Comparison of ENCODE assay signal across 13 cellular contexts in the genomic region with DNA sequence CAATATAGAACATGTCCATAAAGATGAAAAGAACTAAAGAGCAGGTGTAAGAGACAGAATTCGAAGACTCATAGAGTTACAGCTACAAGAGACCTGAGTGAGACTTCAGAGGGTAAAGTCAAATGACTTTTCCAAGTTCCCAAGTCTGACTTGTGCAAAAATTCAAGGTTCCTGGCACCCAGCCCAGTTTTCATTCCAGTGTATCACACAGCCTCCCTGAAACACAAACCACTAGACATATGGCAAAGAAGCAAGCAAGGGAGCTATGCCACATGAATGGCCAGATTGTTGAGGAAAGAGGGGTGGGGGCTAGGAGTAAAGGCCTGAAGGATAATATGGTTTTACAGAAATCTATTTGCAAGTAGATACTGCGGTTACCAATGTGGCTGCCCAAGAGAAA.
DNase-seq lines count a peak whose midpoint lies in the region; FAIRE-seq and TF ChIP-seq lines count a peak whose summit lies in the region.
"Had no signal": no experiment of that assay in that cellular context is flagged by ENCODE, and none has a peak within 500 bp of the region (broad histone marks: within the 10 kb centered on the region; RNA-seq: fewer than 3 reads in every experiment).

No MANE protein-coding gene starts in this region.

- H3K4me1 Mint-ChIP-seq in progenitor cell of endocrine pancreas (ENCODE audit: low read depth) (peaks cover 50% of the 10 kb centered on the region), glutamatergic neuron (ENCODE audit: low read depth, unreplicated experiment) (peaks cover 19% of the 10 kb centered on the region)
- H3K4me1 Mint-ChIP-seq: CD4-positive, CD25-positive, alpha-beta regulatory T cell had no signal

- no peaks in the 10 kb centered on the region for H3K4me1 ChIP-seq in testis

- no peak overlapping the region for H3K27ac ChIP-seq in testis
- H3K27ac ChIP-seq: esophagus squamous epithelium, PC-9 had no signal

- TF ChIP-seq CTCF in progenitor cell of endocrine pancreas (IDR thresholded peaks at IDR 0.05; ENCODE audit: unreplicated experiment) (no peak), testis (IDR thresholded peaks at IDR 0.05) (no peak), glutamatergic neuron (IDR thresholded peaks at IDR 0.05; ENCODE audit: partially characterized antibody, unreplicated experiment) (no peak)

- H3K9me3 Mint-ChIP-seq in progenitor cell of endocrine pancreas (ENCODE audit: low read depth) (no peaks in the 10 kb centered on the region), glutamatergic neuron (ENCODE audit: unreplicated experiment) (peaks cover 2% of the 10 kb centered on the region)
- H3K9me3 Mint-ChIP-seq: CD4-positive, CD25-positive, alpha-beta regulatory T cell had no signal

- WGBS in testis, 2 donors: 85 to 88% methylated on average over 2 of the region's 2 CpGs

- peak; percentile 35 for DNase-seq in H4 (ENCODE audit: low spot score)
- peak; percentile 97 for DNase-seq in NCI-H524 treated with DMSO at 0.1 percent for 48 hours (lab: John Stamatoyannopoulos, UW)
- peak; percentile 50 for DNase-seq in dermis blood vessel endothelial cell
- DNase-seq in progenitor cell of endocrine pancreas (ENCODE audit: low spot score, unreplicated experiment): no peak
- DNase-seq in GM19239 (ENCODE audit: insufficient read length, low spot score): no peak
- DNase-seq in testis: no peak
- DNase-seq in glutamatergic neuron: no peak
- DNase-seq: activated effector memory CD4-positive, alpha-beta T cell treated with Interleukin-2 at 50 U/mL for 16 hours; CD4-positive, CD25-positive, alpha-beta regulatory T cell; esophagus squamous epithelium; NCI-H2029; PC-9 had no signal

- H3K9me3 ChIP-seq in testis: no peaks in the 10 kb centered on the region
- H3K9me3 ChIP-seq: esophagus squamous epithelium had no signal

- H3K36me3 Mint-ChIP-seq in progenitor cell of endocrine pancreas (ENCODE audit: insufficient read depth): no peaks in the 10 kb centered on the region
- H3K36me3 Mint-ChIP-seq in glutamatergic neuron (ENCODE audit: unreplicated experiment): no peaks in the 10 kb centered on the region
- H3K36me3 Mint-ChIP-seq: CD4-positive, CD25-positive, alpha-beta regulatory T cell had no signal

- H3K27me3 Mint-ChIP-seq in progenitor cell of endocrine pancreas (no peaks in the 10 kb centered on the region), glutamatergic neuron (ENCODE audit: unreplicated experiment) (peaks cover 9% of the 10 kb centered on the region)

- no peak overlapping the region for H3K4me3 ChIP-seq in testis
- H3K4me3 ChIP-seq: esophagus squamous epithelium, PC-9 had no signal

- no peak for FAIRE-seq in GM19239 (lab: Jason Lieb, UNC)
- FAIRE-seq: islet of Langerhans had no signal

- intact Hi-C loops in testis (cut with DNase I; ENCODE audit: low total_unique reads): no loop called here

- H3K4me3 Mint-ChIP-seq in progenitor cell of endocrine pancreas (ENCODE audit: low read depth) (no peak overlapping the region), glutamatergic neuron (ENCODE audit: unreplicated experiment) (no peak overlapping the region)
- H3K4me3 Mint-ChIP-seq: CD4-positive, CD25-positive, alpha-beta regulatory T cell had no signal

- no peaks in the 10 kb centered on the region for H3K27me3 ChIP-seq in testis
- H3K27me3 ChIP-seq: esophagus squamous epithelium had no signal

- no peak for TF ChIP-seq POLR2A in testis (IDR thresholded peaks at IDR 0.05)

- H3K36me3 ChIP-seq in testis (ENCODE audit: low read depth, missing control alignments): no peaks in the 10 kb centered on the region
- H3K36me3 ChIP-seq: esophagus squamous epithelium had no signal

- H3K27ac Mint-ChIP-seq in progenitor cell of endocrine pancreas (peak overlapping the region; percentile 62), glutamatergic neuron (ENCODE audit: unreplicated experiment) (no peak overlapping the region)
- H3K27ac Mint-ChIP-seq: CD4-positive, CD25-positive, alpha-beta regulatory T cell had no signal

Comparison
In these comparisons a context has a peak if more than half of its experiments do, and no peak if none do; other contexts are left out.
1. DNase-seq: peak in H4 (single experiment), NCI-H524 treated with DMSO at 0.1 percent for 48 hours (single experiment) and dermis blood vessel endothelial cell (single experiment); none in progenitor cell of endocrine pancreas (single experiment), GM19239 (single experiment), testis (single experiment) and glutamatergic neuron (single experiment).